In the genomic region with DNA sequence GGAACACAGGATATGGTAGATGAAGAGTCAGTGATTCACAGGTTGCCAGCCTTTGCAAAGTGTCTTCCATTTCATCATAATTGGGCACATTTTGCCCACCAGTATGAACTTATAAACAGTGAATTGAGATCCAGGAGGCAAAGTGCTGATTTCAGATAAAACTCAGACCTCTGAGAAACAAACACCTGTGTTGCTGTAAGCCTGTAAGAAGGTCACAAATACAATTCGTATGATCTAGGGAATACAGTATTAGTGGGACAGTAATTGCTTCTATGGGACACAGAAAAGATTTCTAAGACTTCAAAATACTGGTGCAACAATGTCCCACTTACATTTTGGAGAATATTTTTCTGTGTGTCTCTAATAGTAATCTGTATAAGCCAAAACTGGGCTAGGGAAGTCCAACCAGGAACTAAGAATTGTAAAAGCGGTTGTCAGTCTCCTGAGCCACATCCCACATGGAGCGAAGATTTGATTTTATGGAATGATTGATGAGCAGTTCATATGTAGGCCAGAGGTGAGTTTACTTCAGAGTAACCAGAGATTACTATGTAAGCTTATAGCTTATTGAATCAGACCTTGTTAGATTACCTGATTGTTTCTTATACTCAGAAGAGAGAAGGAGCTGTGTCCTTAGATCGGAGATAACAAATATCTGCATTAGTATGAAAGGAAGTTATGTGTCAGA, we compare ENCODE assay signal across 24 cellular contexts.
DNase-seq lines count a peak whose midpoint lies in the region; ATAC-seq, FAIRE-seq and TF ChIP-seq lines count a peak whose summit lies in the region.
"Had no signal": no experiment of that assay in that cellular context is flagged by ENCODE, and none has a peak within 500 bp of the region (broad histone marks: within the 10 kb centered on the region; RNA-seq: fewer than 3 reads in every experiment).

No MANE protein-coding gene starts in this region.

- CTCF ChIA-PET in endothelial cell of umbilical vein (lab: Charles Lee): no interaction called here

- H3K36me3 ChIP-seq in HUES48 (ENCODE audit: control insufficient read depth, insufficient read depth, low read length) (no peaks in the 10 kb centered on the region), endothelial cell of umbilical vein (ENCODE audit: control insufficient read depth in 2 of 2, extremely low read depth in 1 of 2, insufficient read depth in 2 of 2, low read length in 2 of 2) (no peaks in the 10 kb centered on the region), pancreas (no peaks in the 10 kb centered on the region)
- H3K36me3 ChIP-seq: BE2C; BLaER1 treated with 17β-estradiol and CSF1 and Interleukin-3, amounts not matched to agents 10 nM and 100 nM; HAP-1 had no signal

- no peaks in the 10 kb centered on the region for H3K9me1 ChIP-seq in endothelial cell of umbilical vein (replicated peaks; ENCODE audit: control insufficient read depth, extremely low read depth, insufficient read depth, low read length)

- FAIRE-seq in endothelial cell of umbilical vein (lab: Jason Lieb, UNC) (no peak), pancreas (lab: Jason Lieb, UNC) (no peak)
- FAIRE-seq: A549, GM12891, GM18507, H54 had no signal

- intact Hi-C loops in endothelial cell of umbilical vein (cut with micrococcal nuclease) (no loop called here), pancreas (cut with DNase I) (no loop called here)

- H2AFZ ChIP-seq in endothelial cell of umbilical vein (ENCODE audit: low read depth, low read length): no peak overlapping the region

- DNase-seq in endothelial cell of umbilical vein (ENCODE audit: low read depth, low spot score) (no peak), pancreas (no peak), glutamatergic neuron (no peak), SKM-1 treated with dmso at 0.1 percent for 144 hours (lab: John Stamatoyannopoulos, UW; ENCODE audit: unreplicated experiment) (no peak)
- DNase-seq in activated effector memory CD4-positive, alpha-beta T cell treated with anti-CD3 and anti-CD28 coated beads, Interleukin-2, amount 50 U/mL, for 16 hours: no peak
- DNase-seq: 8988T; ACHN; AML-193; BE2C; Calu3; CD4-positive, alpha-beta T cell; COR-L47; DMS79 treated with DMSO at 0.1 percent for 48 hours; GF-D8; GOT3; HFFc6 had no signal

- 33 to 46% methylated on average over 4 of the region's 4 CpGs for WGBS in pancreas, 2 donors

- no peak overlapping the region for H3K4me3 ChIP-seq in HUES48 (ENCODE audit: low read depth, low read length)
- H3K4me3 ChIP-seq in endothelial cell of umbilical vein (replicated peaks in 1 of 3; ENCODE audit: insufficient read depth in 1 of 3, low read depth in 1 of 3, low read length in 3 of 3): no peak overlapping the region
- no peak overlapping the region for H3K4me3 ChIP-seq in pancreas
- H3K4me3 ChIP-seq: A549; BLaER1 treated with 17β-estradiol and CSF1 and Interleukin-3, amounts not matched to agents 10 nM and 100 nM; HAP-1 had no signal

- no peaks in the 10 kb centered on the region for H3K4me1 ChIP-seq in HUES48 (ENCODE audit: control insufficient read depth, insufficient read depth, low read length)
- no peaks in the 10 kb centered on the region for H3K4me1 ChIP-seq in endothelial cell of umbilical vein (ENCODE audit: control insufficient read depth, extremely low read depth, insufficient read depth, low read length)
- H3K4me1 ChIP-seq in pancreas: peaks cover 0 to 9% (median 4%) of the 10 kb centered on the region in 3 donors
- H3K4me1 ChIP-seq: A549; BE2C; BLaER1 treated with 17β-estradiol and CSF1 and Interleukin-3, amounts not matched to agents 10 nM and 100 nM; HAP-1 had no signal

- dilution Hi-C loops in endothelial cell of umbilical vein (cut with MboI; ENCODE audit: extremely low pct_ligation_motif_present, low sequenced_read_pairs): no loop called here

- H3K27ac ChIP-seq in HUES48 (ENCODE audit: low read depth, low read length): peak overlapping the region; percentile 14
- no peak overlapping the region for H3K27ac ChIP-seq in endothelial cell of umbilical vein (ENCODE audit: insufficient read depth, low read depth, low read length)
- no peak overlapping the region for H3K27ac ChIP-seq in pancreas
- H3K27ac ChIP-seq: A549; BLaER1 treated with 17β-estradiol and CSF1 and Interleukin-3, amounts not matched to agents 10 nM and 100 nM had no signal

- H3K9me3 ChIP-seq in HUES48 (ENCODE audit: control insufficient read depth, insufficient read depth, low read length) (no peaks in the 10 kb centered on the region), endothelial cell of umbilical vein (replicated peaks; ENCODE audit: control insufficient read depth, insufficient read depth, low read length) (no peaks in the 10 kb centered on the region), pancreas (no peaks in the 10 kb centered on the region)
- H3K9me3 ChIP-seq: BE2C; BLaER1 treated with 17β-estradiol and CSF1 and Interleukin-3, amounts not matched to agents 10 nM and 100 nM; HAP-1 had no signal

- TF ChIP-seq CTCF in endothelial cell of umbilical vein (IDR thresholded peaks at IDR 0.05; ENCODE audit: extremely low read depth in 1 of 2, insufficient read depth in 1 of 2, low read depth in 1 of 2, low read length in 2 of 2) (no peak), pancreas (IDR thresholded peaks at IDR 0.05) (no peak), glutamatergic neuron (IDR thresholded peaks at IDR 0.05; ENCODE audit: partially characterized antibody, unreplicated experiment) (no peak)

- H3K4me2 ChIP-seq in endothelial cell of umbilical vein (ENCODE audit: insufficient read depth, low read length): no peak overlapping the region
- H3K4me2 ChIP-seq: A549; BLaER1 treated with 17β-estradiol and CSF1 and Interleukin-3, amounts not matched to agents 10 nM and 100 nM had no signal

- peak; percentile 48 to 81 (median 62) for ATAC-seq in pancreas
- ATAC-seq: A549 had no signal

- no peaks in the 10 kb centered on the region for H4K20me1 ChIP-seq in endothelial cell of umbilical vein (replicated peaks; ENCODE audit: control insufficient read depth, extremely low read depth, insufficient read depth, low read length)
- H4K20me1 ChIP-seq: BLaER1 treated with 17β-estradiol and CSF1 and Interleukin-3, amounts not matched to agents 10 nM and 100 nM had no signal

- no peak overlapping the region for H3K9ac ChIP-seq in HUES48 (ENCODE audit: low read depth, low read length)
- H3K9ac ChIP-seq in endothelial cell of umbilical vein (replicated peaks; ENCODE audit: extremely low read depth, insufficient read depth, low read length): no peak overlapping the region
- H3K9ac ChIP-seq: BLaER1 treated with 17β-estradiol and CSF1 and Interleukin-3, amounts not matched to agents 10 nM and 100 nM had no signal

- H3K27me3 ChIP-seq in HUES48 (ENCODE audit: control insufficient read depth, insufficient read depth, low read length) (no peaks in the 10 kb centered on the region), endothelial cell of umbilical vein (ENCODE audit: control insufficient read depth in 2 of 2, insufficient read depth in 2 of 2, low read length in 2 of 2) (no peaks in the 10 kb centered on the region), pancreas (no peaks in the 10 kb centered on the region)
- H3K27me3 ChIP-seq: BE2C; BLaER1 treated with 17β-estradiol and CSF1 and Interleukin-3, amounts not matched to agents 10 nM and 100 nM had no signal

- POLR2A ChIA-PET in endothelial cell of umbilical vein (lab: Charles Lee): no interaction called here

- no peak overlapping the region for H3K27ac Mint-ChIP-seq in glutamatergic neuron (ENCODE audit: unreplicated experiment)
- H3K27ac Mint-ChIP-seq: CD14-positive monocyte; CD4-positive, alpha-beta T cell; HFFc6 had no signal

- no peak overlapping the region for H3K4me3 Mint-ChIP-seq in glutamatergic neuron (ENCODE audit: unreplicated experiment)
- H3K4me3 Mint-ChIP-seq: CD14-positive monocyte; CD4-positive, alpha-beta T cell; HFFc6 had no signal

- H3K9me3 Mint-ChIP-seq in glutamatergic neuron (ENCODE audit: unreplicated experiment): peaks cover 5% of the 10 kb centered on the region

- TF ChIP-seq POLR2A in endothelial cell of umbilical vein (IDR thresholded peaks at IDR 0.05; ENCODE audit: low read depth, low read length): no peak

- H3K36me3 Mint-ChIP-seq in glutamatergic neuron (ENCODE audit: unreplicated experiment): no peaks in the 10 kb centered on the region
- H3K36me3 Mint-ChIP-seq: CD14-positive monocyte had no signal

- no peaks in the 10 kb centered on the region for H3K27me3 Mint-ChIP-seq in glutamatergic neuron (ENCODE audit: unreplicated experiment)
- H3K27me3 Mint-ChIP-seq: CD4-positive, alpha-beta T cell had no signal

- H3K4me1 Mint-ChIP-seq in glutamatergic neuron (ENCODE audit: low read depth, unreplicated experiment): no peaks in the 10 kb centered on the region
- H3K4me1 Mint-ChIP-seq: CD14-positive monocyte had no signal

- no peaks in the 10 kb centered on the region for H3K79me2 ChIP-seq in endothelial cell of umbilical vein (ENCODE audit: control insufficient read depth, insufficient read depth, low read length)

- no TSS peak for BruUV-seq in endothelial cell of umbilical vein (replicated peaks; lab: Mats Ljungman, UMichigan)

TF ChIP-seq in endothelial cell of umbilical vein, 7 proteins besides CTCF, POLR2A, EP300 and RAD21:
- TF ChIP-seq GATA2 (IDR thresholded peaks at IDR 0.05; ENCODE audit: insufficient read depth, insufficient read length, low read depth, low read length) (peak; percentile 19), JUN (IDR thresholded peaks at IDR 0.05; ENCODE audit: borderline replicate concordance, insufficient read depth, insufficient read length, low read depth) (no peak), FOS (IDR thresholded peaks at IDR 0.05; ENCODE audit: borderline replicate concordance, insufficient read depth, low read length) (no peak), MAX (IDR thresholded peaks at IDR 0.05; ENCODE audit: insufficient read depth, insufficient read length) (no peak), MYC (IDR thresholded peaks at IDR 0.05; ENCODE audit: low read depth, low read length) (no peak), EZH2 (IDR thresholded peaks at IDR 0.05; ENCODE audit: borderline replicate concordance, low read depth, low read length, severe bottlenecking) (no peak), POLR2AphosphoS5 (IDR thresholded peaks at IDR 0.05; ENCODE audit: insufficient read depth, low read depth, low read length) (no peak)
TF ChIP-seq in endothelial cell of umbilical vein: peak in this region for 1.
